In genomic region chr14:75064205-75064567, GRCh38 we compare ENCODE assay signal across 1 cellular context.
TF ChIP-seq lines count a peak whose summit lies in the region.

No MANE protein-coding gene starts in this region.

TF ChIP-seq in K562, 482 proteins besides CTCF, POLR2A, EP300 and RAD21 (continued from another document):
- TF ChIP-seq ZNF76 (CRISPR knock-in tag; IDR thresholded peaks at IDR 0.05; ENCODE audit: borderline replicate concordance) (no peak), MTA3 (IDR thresholded peaks at IDR 0.05; ENCODE audit: borderline replicate concordance) (0 out of 2 replicates have a peak, but pooled peaks have one; percentile 2), CREB1 (IDR thresholded peaks at IDR 0.05) (no peak), CREB1 (CRISPR knock-in tag; IDR thresholded peaks at IDR 0.05) (no peak), PYGO2 (tag; IDR thresholded peaks at IDR 0.05) (no peak), ZNF431 (CRISPR knock-in tag; IDR thresholded peaks at IDR 0.05) (no peak), E2F8 (IDR thresholded peaks at IDR 0.05; ENCODE audit: low read depth, partially characterized antibody) (no peak), ATF4 (CRISPR knock-in tag; IDR thresholded peaks at IDR 0.05) (no peak), MEIS2 (IDR thresholded peaks at IDR 0.05; ENCODE audit: partially characterized antibody) (peak; percentile 28), HNRNPLL (IDR thresholded peaks at IDR 0.05; ENCODE audit: low read depth, low read length, poor library complexity, severe bottlenecking) (no peak), POLR3A (IDR thresholded peaks at IDR 0.05; ENCODE audit: borderline replicate concordance, extremely low read depth, insufficient read depth, insufficient read length) (no peak), ELF1 (tag; IDR thresholded peaks at IDR 0.05) (no peak), PURB (CRISPR knock-in tag; IDR thresholded peaks at IDR 0.05; ENCODE audit: low read depth) (no peak), ZNF518B (CRISPR knock-in tag; IDR thresholded peaks at IDR 0.05) (no peak)
TF ChIP-seq in K562: peak in this region for 2.
